23 cellular contexts compared by ENCODE assay signal in genomic region chr7:1809601-1810258, GRCh38.
"Had no signal": no experiment of that assay in that cellular context is flagged by ENCODE, and none has a peak within 500 bp of the region (broad histone marks: within the 10 kb centered on the region; RNA-seq: fewer than 3 reads in every experiment).

No MANE protein-coding gene starts in this region.

- ATAC-seq: activated CD8-positive, alpha-beta T cell treated with anti-CD3 and anti-CD28 coated beads, Interleukin-2, amount 10 ng/mL, durations not matched to agents 7 days and 5 days; activated T-cell treated with anti-CD3 and anti-CD28 coated beads, Interleukin-2, amount 50 U/mL, for 72 hours; effector memory CD8-positive, alpha-beta T cell; esophagus mucosa; stimulated activated naive CD8-positive, alpha-beta T cell treated with anti-CD3 and anti-CD28 coated beads, Interleukin-15, Interleukin-2, amounts not matched to agents 100 U/mL and 50 U/mL, for 24 hours; T-cell had no signal

- H3K4me3 ChIP-seq: thyroid gland had no signal

- H3K4me1 Mint-ChIP-seq: memory B cell, T-cell had no signal

- H3K27me3 ChIP-seq: dorsolateral prefrontal cortex, thyroid gland had no signal

- H3K9me3 ChIP-seq: thyroid gland had no signal

- H3K27ac ChIP-seq: dorsolateral prefrontal cortex, WERI-Rb-1 had no signal

- H3K4me3 Mint-ChIP-seq: activated CD8-positive, alpha-beta T cell treated with anti-CD3 and anti-CD28 coated beads, Interleukin-2, amount 10 ng/mL, durations not matched to agents 7 days and 5 days; activated T-cell treated with anti-CD3 and anti-CD28 coated beads, Interleukin-2, amount 50 U/mL, for 72 hours; brain; effector memory CD8-positive, alpha-beta T cell; memory B cell; nephron; T-cell; T-helper 2 cell treated with Interferon-gamma antibody and Interleukin-4, amounts not matched to agents 5 μg/mL and 100 μg/mL, for 36 hours had no signal

- H3K36me3 Mint-ChIP-seq: brain had no signal

- DNase-seq: activated CD4-positive, alpha-beta T cell treated with anti-CD3 and anti-CD28 coated beads, Interleukin-2, amount 50 U/mL, for 1 hour; activated CD4-positive, CD25-positive, alpha-beta regulatory T cell treated with anti-CD3 and anti-CD28 coated beads, Interleukin-2, amount 50 U/mL, for 72 hours; activated CD8-positive, alpha-beta T cell treated with anti-CD3 and anti-CD28 coated beads, Interleukin-2, amount 10 ng/mL, durations not matched to agents 7 days and 5 days; activated gamma-delta T cell; activated naive CD4-positive, alpha-beta T cell treated with anti-CD3 and anti-CD28 coated beads, Interleukin-2, amount 50 U/mL, for 16 hours; activated T-cell treated with anti-CD3 and anti-CD28 coated beads, Interleukin-2, amount 50 U/mL, for 72 hours; anterior cingulate cortex; caudate nucleus; effector memory CD8-positive, alpha-beta T cell; glutamatergic neuron; hippocampal formation; nucleus accumbens; stimulated activated CD4-positive, alpha-beta T cell treated with anti-CD3 and anti-CD28 coated beads, Interleukin-4, amount 100 ng/mL, for 24 hours; stimulated activated naive CD8-positive, alpha-beta T cell treated with anti-CD3 and anti-CD28 coated beads, Interleukin-15, Interleukin-2, amounts not matched to agents 100 U/mL and 50 U/mL, for 24 hours; T-cell; thyroid gland; WERI-Rb-1 had no signal

- H3K27ac Mint-ChIP-seq: activated CD8-positive, alpha-beta T cell treated with anti-CD3 and anti-CD28 coated beads, Interleukin-2, amount 10 ng/mL, durations not matched to agents 7 days and 5 days; activated T-cell treated with anti-CD3 and anti-CD28 coated beads, Interleukin-2, amount 50 U/mL, for 72 hours; effector memory CD8-positive, alpha-beta T cell; memory B cell; T-cell; T-helper 2 cell treated with Interferon-gamma antibody and Interleukin-4, amounts not matched to agents 5 μg/mL and 100 μg/mL, for 36 hours had no signal

- H3K27me3 Mint-ChIP-seq: memory B cell, T-cell had no signal

- H3K9me3 Mint-ChIP-seq: activated T-cell treated with anti-CD3 and anti-CD28 coated beads, Interleukin-2, amount 50 U/mL, for 72 hours; effector memory CD8-positive, alpha-beta T cell; memory B cell; nephron; T-cell; T-helper 2 cell treated with Interferon-gamma antibody and Interleukin-4, amounts not matched to agents 5 μg/mL and 100 μg/mL, for 36 hours had no signal

- H3K36me3 ChIP-seq: thyroid gland, WERI-Rb-1 had no signal
